1 cellular context compared by ENCODE assay signal in the genomic region with DNA sequence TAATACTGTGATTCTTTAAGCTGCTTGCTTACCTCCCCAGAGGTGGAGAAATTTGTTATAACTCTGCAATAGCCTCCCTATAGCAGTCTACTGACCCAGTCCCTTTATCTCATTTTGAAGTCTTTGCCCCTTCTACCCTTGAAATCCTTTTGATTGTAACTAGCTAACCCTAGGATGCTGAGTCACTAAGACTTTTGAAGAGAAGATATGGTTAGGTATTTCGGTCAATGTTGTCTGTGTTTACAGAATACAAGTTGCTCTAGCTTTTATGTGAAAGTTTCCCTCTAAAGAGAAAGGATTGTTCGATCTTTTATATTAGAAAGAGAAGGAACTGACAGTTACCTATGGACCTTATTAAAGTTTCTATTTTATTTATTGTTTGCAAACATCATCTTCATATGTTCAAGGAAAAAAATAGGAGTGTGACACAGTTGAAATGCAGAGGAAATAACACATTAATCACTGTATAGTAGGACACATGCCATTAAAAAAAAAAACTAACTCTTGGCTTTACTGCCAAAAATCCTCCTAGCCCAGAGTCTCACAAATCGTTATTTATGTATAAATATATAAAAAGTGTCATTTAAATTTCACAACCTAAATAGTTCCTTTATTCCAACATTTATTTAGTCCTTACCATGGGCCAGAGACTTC.
TF ChIP-seq lines count a peak whose summit lies in the region.

No MANE protein-coding gene starts in this region.

TF ChIP-seq in HepG2, 621 proteins besides CTCF, POLR2A, EP300 and RAD21:
- TF ChIP-seq HNRNPH1 (optimal IDR thresholded peaks at IDR 0.05; ENCODE audit: low read depth, low read length) = no peak
- no peak for TF ChIP-seq FOXA1 (IDR thresholded peaks at IDR 0.05)
- no peak for TF ChIP-seq FOXA1 (CRISPR knock-in tag; IDR thresholded peaks at IDR 0.05)
- TF ChIP-seq, protein P1, sequence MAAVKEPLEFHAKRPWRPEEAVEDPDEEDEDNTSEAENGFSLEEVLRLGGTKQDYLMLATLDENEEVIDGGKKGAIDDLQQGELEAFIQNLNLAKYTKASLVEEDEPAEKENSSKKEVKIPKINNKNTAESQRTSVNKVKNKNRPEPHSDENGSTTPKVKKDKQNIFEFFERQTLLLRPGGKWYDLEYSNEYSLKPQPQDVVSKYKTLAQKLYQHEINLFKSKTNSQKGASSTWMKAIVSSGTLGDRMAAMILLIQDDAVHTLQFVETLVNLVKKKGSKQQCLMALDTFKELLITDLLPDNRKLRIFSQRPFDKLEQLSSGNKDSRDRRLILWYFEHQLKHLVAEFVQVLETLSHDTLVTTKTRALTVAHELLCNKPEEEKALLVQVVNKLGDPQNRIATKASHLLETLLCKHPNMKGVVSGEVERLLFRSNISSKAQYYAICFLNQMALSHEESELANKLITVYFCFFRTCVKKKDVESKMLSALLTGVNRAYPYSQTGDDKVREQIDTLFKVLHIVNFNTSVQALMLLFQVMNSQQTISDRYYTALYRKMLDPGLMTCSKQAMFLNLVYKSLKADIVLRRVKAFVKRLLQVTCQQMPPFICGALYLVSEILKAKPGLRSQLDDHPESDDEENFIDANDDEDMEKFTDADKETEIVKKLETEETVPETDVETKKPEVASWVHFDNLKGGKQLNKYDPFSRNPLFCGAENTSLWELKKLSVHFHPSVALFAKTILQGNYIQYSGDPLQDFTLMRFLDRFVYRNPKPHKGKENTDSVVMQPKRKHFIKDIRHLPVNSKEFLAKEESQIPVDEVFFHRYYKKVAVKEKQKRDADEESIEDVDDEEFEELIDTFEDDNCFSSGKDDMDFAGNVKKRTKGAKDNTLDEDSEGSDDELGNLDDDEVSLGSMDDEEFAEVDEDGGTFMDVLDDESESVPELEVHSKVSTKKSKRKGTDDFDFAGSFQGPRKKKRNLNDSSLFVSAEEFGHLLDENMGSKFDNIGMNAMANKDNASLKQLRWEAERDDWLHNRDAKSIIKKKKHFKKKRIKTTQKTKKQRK (IDR thresholded peaks at IDR 0.05; ENCODE audit: low read length) = no peak
